Comparison of ENCODE assay signal across 8 cellular contexts in the genomic region with DNA sequence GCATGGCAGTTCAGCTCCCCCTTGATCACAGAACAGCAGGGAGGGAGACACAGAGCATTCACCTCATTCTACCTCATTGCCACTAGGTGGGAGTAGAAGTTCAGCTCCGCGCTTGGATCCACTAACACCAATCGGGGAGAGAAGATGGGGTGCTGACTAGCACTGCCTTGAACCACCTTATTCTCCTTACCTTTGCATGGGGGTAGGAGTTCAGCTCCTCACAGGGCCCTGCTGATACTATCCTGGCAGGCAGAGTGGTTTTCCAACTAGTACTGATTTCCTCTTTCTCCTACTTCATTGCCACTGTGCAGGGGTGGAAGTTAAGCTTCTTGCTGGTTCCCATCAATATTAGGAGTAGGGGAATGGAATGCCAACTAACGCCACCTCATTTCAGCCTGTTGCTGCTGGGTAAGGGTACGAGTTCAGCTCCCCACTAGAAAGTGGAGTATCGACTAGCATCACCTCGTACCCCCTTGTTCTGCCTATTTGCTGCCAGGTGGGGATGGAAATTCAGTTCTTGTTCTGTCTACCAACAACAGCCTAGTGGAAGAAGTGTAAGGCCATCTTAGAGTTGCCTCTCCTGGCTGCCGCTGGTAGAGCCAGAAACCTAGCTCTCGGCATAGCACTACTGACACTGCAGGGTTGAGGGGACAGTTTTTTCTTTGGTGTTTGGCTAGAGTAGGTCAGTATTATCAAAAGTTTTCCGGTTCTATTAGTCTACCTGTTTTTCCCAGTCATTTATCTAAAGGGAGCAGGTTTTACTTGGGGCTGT.
DNase-seq lines count a peak whose midpoint lies in the region; ATAC-seq, FAIRE-seq and TF ChIP-seq lines count a peak whose summit lies in the region.

No MANE protein-coding gene starts in this region.

- TF ChIP-seq EP300 in H1 (IDR thresholded peaks at IDR 0.05; ENCODE audit: borderline replicate concordance in 1 of 2, low read depth in 2 of 2, low read length in 2 of 2) = no peak

- no peak overlapping the region for H3K4ac ChIP-seq in H1 (replicated peaks; ENCODE audit: insufficient read length, low read depth, low read length)

- no peaks in the 10 kb centered on the region for H3K36me3 Mint-ChIP-seq in activated naive CD4-positive, alpha-beta T cell treated with anti-CD3 and anti-CD28 coated beads, Interleukin-2, amount 10 ng/mL, durations not matched to agents 7 days and 5 days
- H3K36me3 Mint-ChIP-seq in memory B cell = no peaks in the 10 kb centered on the region
- H3K36me3 Mint-ChIP-seq in activated T-helper 2 cell treated with anti-CD3 and anti-CD28 coated beads, Interferon-gamma antibody, Interleukin-2, Interleukin-4, amounts not matched to agents 10 μg/mL and 5 μg/mL and 100 μg/mL, durations not matched to agents 14 hours and 24 hours and 36 hours (ENCODE audit: low read depth) = no peaks in the 10 kb centered on the region

- H3K56ac ChIP-seq in H1 (replicated peaks; ENCODE audit: insufficient read length, low read depth, low read length) = no peak overlapping the region

- H2BK20ac ChIP-seq in H1 (ENCODE audit: low read length) = no peak overlapping the region

- no peak overlapping the region for H2BK15ac ChIP-seq in H1 (ENCODE audit: low read length)

- POLR2A ChIA-PET in H1 (lab: Charles Lee; ENCODE audit: partially characterized antibody) = interaction anchor here (1.4 kb wide), 1 partner anchor 424 kb away, joined by 4 read pairs; no protein-coding TSS in a partner anchor

- H3K36me3 ChIP-seq in H1 (ENCODE audit: control insufficient read depth in 2 of 4, insufficient read depth in 4 of 4, low read length in 3 of 4) = no peaks in the 10 kb centered on the region

- CTCF ChIA-PET in activated naive CD4-positive, alpha-beta T cell treated with anti-CD3 and anti-CD28 coated beads, Interleukin-2, amount 10 ng/mL, durations not matched to agents 7 days and 5 days (lab: Charles Lee) = interaction anchor here (1.0 to 2.2 kb wide), 8 partner anchors 10 to 732 kb away, joined by 3 to 17 read pairs (median 4); no protein-coding TSS in a partner anchor
- CTCF ChIA-PET in H1 (lab: Charles Lee; ENCODE audit: partially characterized antibody) = interaction anchor here (0.6 to 9.6 kb wide), 94 partner anchors 8 to 727 kb away, joined by 3 to 112 read pairs (median 4); no protein-coding TSS in a partner anchor

- peaks cover 6% of the 10 kb centered on the region for H3K27me3 Mint-ChIP-seq in activated naive CD4-positive, alpha-beta T cell treated with anti-CD3 and anti-CD28 coated beads, Interleukin-2, amount 10 ng/mL, durations not matched to agents 7 days and 5 days
- H3K27me3 Mint-ChIP-seq in memory B cell = peaks cover 8% of the 10 kb centered on the region
- H3K27me3 Mint-ChIP-seq in activated T-helper 2 cell treated with anti-CD3 and anti-CD28 coated beads, Interferon-gamma antibody, Interleukin-2, Interleukin-4, amounts not matched to agents 10 μg/mL and 5 μg/mL and 100 μg/mL, durations not matched to agents 14 hours and 24 hours and 36 hours (ENCODE audit: low read depth) = no peaks in the 10 kb centered on the region

- H2AFZ ChIP-seq in H1 (ENCODE audit: low read length) = peak overlapping the region; percentile 26

- H3K9me3 ChIP-seq in H1 (ENCODE audit: insufficient read depth in 2 of 2, low read depth in 1 of 2, low read length in 1 of 2) = no peaks in the 10 kb centered on the region

- no peak overlapping the region for H2BK12ac ChIP-seq in H1 (ENCODE audit: low read depth, low read length)

- H4K91ac ChIP-seq in H1 (replicated peaks; ENCODE audit: insufficient read length, low read length) = no peak overlapping the region

- peak; percentile 23 for DNase-seq in activated naive CD4-positive, alpha-beta T cell treated with anti-CD3 and anti-CD28 coated beads, Interleukin-2, amount 10 ng/mL, durations not matched to agents 7 days and 5 days
- DNase-seq in activated naive CD4-positive, alpha-beta T cell treated with Interleukin-2 at 50 U/mL for 16 hours = no peak
- DNase-seq in HuH-7 (ENCODE audit: low spot score) (peak; percentile 43), RPMI7951 (ENCODE audit: low read depth) (peak; percentile 27), H1 (ENCODE audit: low read depth in 1 of 2, low spot score in 2 of 2) (peak; percentile 17 to 61), memory B cell (ENCODE audit: low spot score in 2 of 2) (peak; percentile 8 to 10)
- DNase-seq in activated T-helper 2 cell treated with anti-CD3 and anti-CD28 coated beads, Interferon-gamma antibody, Interleukin-2, Interleukin-4, amounts not matched to agents 10 μg/mL and 5 μg/mL and 100 μg/mL, durations not matched to agents 14 hours and 24 hours and 36 hours (ENCODE audit: low spot score) = no peak

- H4K5ac ChIP-seq in H1 (ENCODE audit: insufficient read length, low read depth, low read length) = no peak overlapping the region

- no peaks in the 10 kb centered on the region for H3K27me3 ChIP-seq in H1 (replicated peaks in 1 of 4; ENCODE audit: control insufficient read depth in 3 of 4, extremely low read depth in 1 of 4, insufficient read depth in 3 of 4, low read length in 3 of 4)

- H2BK120ac ChIP-seq in H1 (replicated peaks; ENCODE audit: low read depth, low read length) = no peak overlapping the region

- TF ChIP-seq CTCF in H1 (IDR thresholded peaks at IDR 0.05; ENCODE audit: control extremely low read depth in 1 of 3, insufficient read depth in 1 of 3, low read depth in 1 of 3, low read length in 3 of 3) = peak; percentile 75 to 92 (median 86)

- H3K9ac ChIP-seq in H1 (replicated peaks in 1 of 4; ENCODE audit: extremely low read depth in 1 of 4, low read depth in 3 of 4, low read length in 3 of 4) = no peak overlapping the region

- H3K4me1 ChIP-seq in H1 (replicated peaks in 1 of 4; ENCODE audit: control insufficient read depth in 3 of 4, insufficient read depth in 4 of 4, low read length in 3 of 4) = peaks cover 0 to 3% (median under 1%) of the 10 kb centered on the region in 4 experiments; a peak in 2 of 7 replicates

- no peaks in the 10 kb centered on the region for H3K79me2 ChIP-seq in H1 (ENCODE audit: control insufficient read depth in 1 of 2, insufficient read depth in 2 of 2, low read length in 2 of 2)

- FAIRE-seq in H1 (lab: Jason Lieb, UNC) = peak; percentile 89

- peak; percentile 91 for ATAC-seq in GM21723 (IDR thresholded peaks at IDR 0.05; ENCODE audit: unreplicated experiment)
- ATAC-seq in memory B cell (ENCODE audit: low read depth) = peak; percentile 59

- no peak overlapping the region for H4K8ac ChIP-seq in H1 (ENCODE audit: extremely low read depth, insufficient read depth, low read length)

- no peaks in the 10 kb centered on the region for H4K20me1 ChIP-seq in H1 (replicated peaks in 1 of 2; ENCODE audit: control insufficient read depth in 1 of 2, insufficient read depth in 2 of 2, low read length in 2 of 2)

- no peaks in the 10 kb centered on the region for H3K4me1 Mint-ChIP-seq in activated naive CD4-positive, alpha-beta T cell treated with anti-CD3 and anti-CD28 coated beads, Interleukin-2, amount 10 ng/mL, durations not matched to agents 7 days and 5 days
- H3K4me1 Mint-ChIP-seq in memory B cell = no peaks in the 10 kb centered on the region
- peaks cover 2% of the 10 kb centered on the region for H3K4me1 Mint-ChIP-seq in activated T-helper 2 cell treated with anti-CD3 and anti-CD28 coated beads, Interferon-gamma antibody, Interleukin-2, Interleukin-4, amounts not matched to agents 10 μg/mL and 5 μg/mL and 100 μg/mL, durations not matched to agents 14 hours and 24 hours and 36 hours (ENCODE audit: low read depth)

- H3K79me1 ChIP-seq in H1 (ENCODE audit: low read depth, low read length) = no peaks in the 10 kb centered on the region

- H2AK5ac ChIP-seq in H1 (ENCODE audit: low read depth, low read length) = no peak overlapping the region

- TF ChIP-seq RAD21 in H1 (IDR thresholded peaks at IDR 0.05 in 1 of 2, conservative IDR thresholded peaks at IDR 0.05 in 1 of 2; ENCODE audit: low read depth in 2 of 2, low read length in 2 of 2) = peak; percentile 97

- WGBS in H1 (ENCODE audit: extremely low coverage in 1 of 2, insufficient coverage in 1 of 2, insufficient read length in 1 of 2, insufficient replicate concordance in 2 of 2, low coverage in 1 of 2, low lambda C conversion rate in 2 of 2, missing lambda C conversion rate in 1 of 2), 2 experiments = 69% methylated on average over 10 of the region's 10 CpGs; no CpG with 5 or more reads in 1 of the 2 experiments

- H3K18ac ChIP-seq in H1 (ENCODE audit: extremely low read depth, low read length) = no peak overlapping the region

- TF ChIP-seq POLR2A in H1 (IDR thresholded peaks at IDR 0.05; ENCODE audit: control extremely low read depth in 1 of 2, low read depth in 2 of 2, low read length in 2 of 2) = no peak

- no peak overlapping the region for H3K27ac Mint-ChIP-seq in activated naive CD4-positive, alpha-beta T cell treated with anti-CD3 and anti-CD28 coated beads, Interleukin-2, amount 10 ng/mL, durations not matched to agents 7 days and 5 days
- no peak overlapping the region for H3K27ac Mint-ChIP-seq in memory B cell
- no peak overlapping the region for H3K27ac Mint-ChIP-seq in activated T-helper 2 cell treated with anti-CD3 and anti-CD28 coated beads, Interferon-gamma antibody, Interleukin-2, Interleukin-4, amounts not matched to agents 10 μg/mL and 5 μg/mL and 100 μg/mL, durations not matched to agents 14 hours and 24 hours and 36 hours

- no peak overlapping the region for H3K4me3 Mint-ChIP-seq in activated naive CD4-positive, alpha-beta T cell treated with anti-CD3 and anti-CD28 coated beads, Interleukin-2, amount 10 ng/mL, durations not matched to agents 7 days and 5 days
- no peak overlapping the region for H3K4me3 Mint-ChIP-seq in memory B cell
- H3K4me3 Mint-ChIP-seq in activated T-helper 2 cell treated with anti-CD3 and anti-CD28 coated beads, Interferon-gamma antibody, Interleukin-2, Interleukin-4, amounts not matched to agents 10 μg/mL and 5 μg/mL and 100 μg/mL, durations not matched to agents 14 hours and 24 hours and 36 hours (ENCODE audit: low read depth) = no peak overlapping the region

- H2BK5ac ChIP-seq in H1 (ENCODE audit: low read depth, low read length) = no peak overlapping the region

- H3K4me3 ChIP-seq in H1 (ENCODE audit: extremely low read depth in 1 of 4, insufficient read depth in 2 of 4, low read depth in 3 of 4, low read length in 4 of 4) = no peak overlapping the region

- no peaks in the 10 kb centered on the region for H3K9me3 Mint-ChIP-seq in activated naive CD4-positive, alpha-beta T cell treated with anti-CD3 and anti-CD28 coated beads, Interleukin-2, amount 10 ng/mL, durations not matched to agents 7 days and 5 days
- no peaks in the 10 kb centered on the region for H3K9me3 Mint-ChIP-seq in memory B cell
- H3K9me3 Mint-ChIP-seq in activated T-helper 2 cell treated with anti-CD3 and anti-CD28 coated beads, Interferon-gamma antibody, Interleukin-2, Interleukin-4, amounts not matched to agents 10 μg/mL and 5 μg/mL and 100 μg/mL, durations not matched to agents 14 hours and 24 hours and 36 hours = no peaks in the 10 kb centered on the region

- H3K23ac ChIP-seq in H1 (ENCODE audit: insufficient read length) = no peak overlapping the region

- no peak overlapping the region for H3K14ac ChIP-seq in H1 (ENCODE audit: insufficient read length)

- no peaks in the 10 kb centered on the region for H3K23me2 ChIP-seq in H1 (ENCODE audit: low read depth, low read length)

- intact Hi-C loops in activated T-helper 2 cell treated with anti-CD3 and anti-CD28 coated beads, Interferon-gamma antibody, Interleukin-2, Interleukin-4, amounts not matched to agents 10 μg/mL and 5 μg/mL and 100 μg/mL, durations not matched to agents 14 hours and 24 hours and 36 hours (cut with micrococcal nuclease) = loop anchor here (10.0 kb wide), 1 partner anchor 728 kb away; no protein-coding TSS in a partner anchor

- H3K4me2 ChIP-seq in H1 (ENCODE audit: insufficient read depth in 1 of 2, low read depth in 2 of 2, low read length in 2 of 2) = no peak overlapping the region

- H3K27ac ChIP-seq in H1 (ENCODE audit: low read depth, low read length) = no peak overlapping the region

Comparison
In these comparisons a context has a peak if more than half of its experiments do, and no peak if none do; other contexts are left out.
1. DNase-seq: peak in activated naive CD4-positive, alpha-beta T cell treated with anti-CD3 and anti-CD28 coated beads, Interleukin-2, amount 10 ng/mL, durations not matched to agents 7 days and 5 days (single experiment), HuH-7 (single experiment), RPMI7951 (single experiment), H1 (2 of 2) and memory B cell (2 of 2); none in activated naive CD4-positive, alpha-beta T cell treated with Interleukin-2 at 50 U/mL for 16 hours (single experiment) and activated T-helper 2 cell treated with anti-CD3 and anti-CD28 coated beads, Interferon-gamma antibody, Interleukin-2, Interleukin-4, amounts not matched to agents 10 μg/mL and 5 μg/mL and 100 μg/mL, durations not matched to agents 14 hours and 24 hours and 36 hours (single experiment).